In the genomic region with DNA sequence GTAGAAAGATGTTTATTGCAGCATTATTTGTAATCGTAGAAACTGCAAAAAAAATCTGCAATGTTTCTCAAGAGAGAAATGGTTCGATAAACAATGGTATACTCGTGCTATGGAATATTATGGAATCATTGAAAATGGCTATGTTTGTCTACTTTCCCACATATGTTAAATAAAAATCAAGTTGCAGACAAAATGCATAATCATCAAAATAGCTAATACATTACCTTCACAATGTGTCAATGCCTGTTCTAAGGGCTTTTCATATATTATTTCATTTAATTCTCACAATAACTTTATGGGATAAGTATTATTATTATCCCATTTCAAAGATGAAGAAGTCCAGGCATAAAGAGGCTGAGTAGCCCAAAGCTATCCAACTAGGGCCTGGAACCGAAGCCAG, we compare ENCODE assay signal across 29 cellular contexts. TPM values are rescaled to one million over a fixed set of nuclear protein-coding genes. Genes with fewer than 3 reads are reported as not detected.
DNase-seq lines count a peak whose midpoint lies in the region; ATAC-seq and TF ChIP-seq lines count a peak whose summit lies in the region.
"Had no signal": no experiment of that assay in that cellular context is flagged by ENCODE, and none has a peak within 500 bp of the region (broad histone marks: within the 10 kb centered on the region; RNA-seq: fewer than 3 reads in every experiment).

No MANE protein-coding gene starts in this region.

- intact Hi-C loops in MCF 10A (cut with micrococcal nuclease): loop anchor here (10.0 kb wide), 1 partner anchor 98 kb away; the partner anchor contains the start of gene HTR3D
- intact Hi-C loops in breast epithelium (cut with DNase I; ENCODE audit: low total_unique reads): no loop called here
- intact Hi-C loops in PC-9 (cut with micrococcal nuclease; ENCODE audit: unreplicated experiment): no loop called here

- no peaks in the 10 kb centered on the region for H3K36me3 Mint-ChIP-seq in MCF 10A (ENCODE audit: insufficient read depth, unreplicated experiment)

- H3K9me3 ChIP-seq in breast epithelium (no peaks in the 10 kb centered on the region), PC-9 (ENCODE audit: insufficient read depth, low read depth) (no peaks in the 10 kb centered on the region), smooth muscle cell (replicated peaks; ENCODE audit: low read depth) (no peaks in the 10 kb centered on the region), SJCRH30 (replicated peaks) (no peaks in the 10 kb centered on the region)
- H3K9me3 ChIP-seq: gastrocnemius medialis, ovary, tibial nerve had no signal

- no peaks in the 10 kb centered on the region for H4K20me1 ChIP-seq in PC-9 (ENCODE audit: insufficient read depth)
- H4K20me1 ChIP-seq in smooth muscle cell (ENCODE audit: low read depth): peaks cover 8% of the 10 kb centered on the region

- peaks cover 17% of the 10 kb centered on the region for H3K4me1 Mint-ChIP-seq in MCF 10A (ENCODE audit: insufficient read depth, unreplicated experiment)

- H3K36me3 ChIP-seq in breast epithelium (no peaks in the 10 kb centered on the region), PC-9 (ENCODE audit: low read depth) (no peaks in the 10 kb centered on the region), smooth muscle cell (ENCODE audit: low read depth) (no peaks in the 10 kb centered on the region), SJCRH30 (no peaks in the 10 kb centered on the region)
- H3K36me3 ChIP-seq: cardiac muscle cell, ovary had no signal

- BruUV-seq in MCF 10A (replicated peaks; lab: Mats Ljungman, UMichigan) (no TSS peak), PC-9 (replicated peaks; lab: Mats Ljungman, UMichigan) (no TSS peak)

- ATAC-seq in GM21576 (IDR thresholded peaks at IDR 0.05; ENCODE audit: unreplicated experiment): no peak
- ATAC-seq: activated CD8-positive, alpha-beta T cell treated with anti-CD3 and anti-CD28 coated beads for 36 hours; gastrocnemius medialis had no signal

- TF ChIP-seq POLR2A in breast epithelium (IDR thresholded peaks at IDR 0.05): no peak

- no peaks in the 10 kb centered on the region for H3K27me3 Mint-ChIP-seq in MCF 10A (ENCODE audit: insufficient read depth, unreplicated experiment)
- H3K27me3 Mint-ChIP-seq: activated CD8-positive, alpha-beta T cell treated with anti-CD3 and anti-CD28 coated beads for 36 hours; activated naive CD8-positive, alpha-beta T cell treated with anti-CD3 and anti-CD28 coated beads for 36 hours; dendritic cell treated with granulocyte-macrophage colony-stimulating factor and Interleukin-4, amounts not matched to agents 40 ng/mL and 50 ng/mL, for 4 days; memory B cell had no signal

- H3K4me3 Mint-ChIP-seq in MCF 10A (ENCODE audit: unreplicated experiment): peak overlapping the region; percentile 99
- H3K4me3 Mint-ChIP-seq: dendritic cell treated with granulocyte-macrophage colony-stimulating factor and Interleukin-4, amounts not matched to agents 40 ng/mL and 50 ng/mL, for 4 days had no signal

- TF ChIP-seq CTCF in MCF 10A (IDR thresholded peaks at IDR 0.05; ENCODE audit: unreplicated experiment) (no peak), breast epithelium (IDR thresholded peaks at IDR 0.05) (no peak), PC-9 (conservative IDR thresholded peaks at IDR 0.05) (no peak), smooth muscle cell (IDR thresholded peaks at IDR 0.05; ENCODE audit: borderline replicate concordance, insufficient read depth, poor library complexity, severe bottlenecking) (no peak)

- H2AFZ ChIP-seq in PC-9 (no peak overlapping the region), smooth muscle cell (ENCODE audit: low read depth) (no peak overlapping the region)

- H3F3A ChIP-seq in PC-9 (ENCODE audit: insufficient read depth, low read depth): peaks cover 19% of the 10 kb centered on the region
- H3F3A ChIP-seq in smooth muscle cell (ENCODE audit: low read depth): peaks cover 7% of the 10 kb centered on the region

- WGBS in smooth muscle cell (ENCODE audit: low lambda C conversion rate): 94% methylated on average over 4 of the region's 4 CpGs

- H3K4me2 ChIP-seq in PC-9: peak overlapping the region; percentile 91
- peak overlapping the region; percentile 86 for H3K4me2 ChIP-seq in smooth muscle cell

- H3K27ac Mint-ChIP-seq in MCF 10A (ENCODE audit: low read depth, unreplicated experiment): peak overlapping the region; percentile 83
- H3K27ac Mint-ChIP-seq: activated CD8-positive, alpha-beta T cell treated with anti-CD3 and anti-CD28 coated beads for 36 hours; activated naive CD8-positive, alpha-beta T cell treated with anti-CD3 and anti-CD28 coated beads for 36 hours; dendritic cell treated with granulocyte-macrophage colony-stimulating factor and Interleukin-4, amounts not matched to agents 40 ng/mL and 50 ng/mL, for 4 days; memory B cell had no signal

- no peak overlapping the region for H3K27ac ChIP-seq in breast epithelium
- no peak overlapping the region for H3K27ac ChIP-seq in PC-9
- no peak overlapping the region for H3K27ac ChIP-seq in smooth muscle cell (ENCODE audit: low read depth)
- H3K27ac ChIP-seq in SJCRH30: no peak overlapping the region
- H3K27ac ChIP-seq: ovary had no signal

- no peak for DNase-seq in MCF 10A (ENCODE audit: unreplicated experiment)
- DNase-seq in breast epithelium (ENCODE audit: low spot score in 2 of 2): no peak
- no peak for DNase-seq in PC-9
- DNase-seq in smooth muscle cell (lab: John Stamatoyannopoulos, UW; ENCODE audit: unreplicated experiment): no peak
- no peak for DNase-seq in SJCRH30
- DNase-seq: 8988T; activated CD8-positive, alpha-beta T cell treated with anti-CD3 and anti-CD28 coated beads for 36 hours; activated effector memory CD4-positive, alpha-beta T cell treated with Interleukin-2 at 50 U/mL for 16 hours; activated naive CD8-positive, alpha-beta T cell treated with anti-CD3 and anti-CD28 coated beads for 36 hours; AML-193; aorta; DMS79; gastrocnemius medialis; GF-D8; HCEC 1CT; hypothalamus; KBM-7; NCI-H1436; NCI-H774; ovary; stimulated activated CD4-positive, alpha-beta T cell treated with anti-CD3 and anti-CD28 coated beads, Interleukin-2, amount 100 ng/mL, for 24 hours; T-helper 2 cell had no signal

- POLR2A ChIA-PET in MCF 10A (lab: Yijun Ruan, JAX): interaction anchor here (1.1 to 4.5 kb wide), 13 partner anchors 8 to 248 kb away, joined by 3 to 59 read pairs (median 10); partner anchors contain the start of genes AP2M1, CLCN2, DVL3 and EEF1AKMT4
- POLR2A ChIA-PET in PC-9 (lab: Charles Lee; ENCODE audit: unreplicated experiment): no interaction called here

- H3K9me2 ChIP-seq in PC-9 (ENCODE audit: insufficient read depth): no peaks in the 10 kb centered on the region

- H3K27me3 ChIP-seq in breast epithelium: no peaks in the 10 kb centered on the region
- H3K27me3 ChIP-seq in PC-9 (ENCODE audit: insufficient read depth, low read depth): no peaks in the 10 kb centered on the region
- no peaks in the 10 kb centered on the region for H3K27me3 ChIP-seq in smooth muscle cell (ENCODE audit: low read depth)
- H3K27me3 ChIP-seq in SJCRH30: no peaks in the 10 kb centered on the region
- H3K27me3 ChIP-seq: cardiac muscle cell, gastrocnemius medialis, ovary, tibial nerve had no signal

- peaks cover 0 to 7% of the 10 kb centered on the region in 2 donors for H3K4me1 ChIP-seq in breast epithelium
- peaks cover 25% of the 10 kb centered on the region for H3K4me1 ChIP-seq in PC-9 (replicated peaks; ENCODE audit: insufficient read depth)
- peaks cover 11% of the 10 kb centered on the region for H3K4me1 ChIP-seq in smooth muscle cell (ENCODE audit: low read depth)
- peaks cover 6% of the 10 kb centered on the region; the same call in 1 of the 2 replicates for H3K4me1 ChIP-seq in SJCRH30

- H3K79me2 ChIP-seq in PC-9 (ENCODE audit: low read depth) (peaks cover 32% of the 10 kb centered on the region), smooth muscle cell (ENCODE audit: low read depth) (peaks cover 25% of the 10 kb centered on the region)

- H3K9me3 Mint-ChIP-seq in MCF 10A (ENCODE audit: unreplicated experiment): no peaks in the 10 kb centered on the region
- H3K9me3 Mint-ChIP-seq: activated CD8-positive, alpha-beta T cell treated with anti-CD3 and anti-CD28 coated beads for 36 hours; activated naive CD8-positive, alpha-beta T cell treated with anti-CD3 and anti-CD28 coated beads for 36 hours; dendritic cell treated with granulocyte-macrophage colony-stimulating factor and Interleukin-4, amounts not matched to agents 40 ng/mL and 50 ng/mL, for 4 days; memory B cell had no signal

- H3K9ac ChIP-seq in smooth muscle cell (ENCODE audit: low read depth): no peak overlapping the region

- CTCF ChIA-PET in MCF 10A (lab: Yijun Ruan, JAX): interaction anchor here (0.8 to 0.9 kb wide), 2 partner anchors 117 to 236 kb away, joined by 3 read pairs; partner anchors contain the start of gene EEF1AKMT4
- CTCF ChIA-PET in PC-9 (lab: Charles Lee): interaction anchor here (0.7 to 0.8 kb wide), 2 partner anchors 44 to 76 kb away, joined by 4 to 5 read pairs; no protein-coding TSS in a partner anchor

- H3K4me3 ChIP-seq in breast epithelium: no peak overlapping the region
- peak overlapping the region; percentile 80 for H3K4me3 ChIP-seq in PC-9
- no peak overlapping the region for H3K4me3 ChIP-seq in smooth muscle cell
- no peak overlapping the region for H3K4me3 ChIP-seq in SJCRH30

RNA-seq across cellular contexts. Expression of gene EIF2B5, which starts 2.2 kb away (rescaled TPM):
- total RNA-seq in MCF 10A (2022) (33.8 and 36.1 TPM in 2 replicates), breast epithelium (10 to 100 TPM; 37.3 to 62.3 (median 50.1) TPM), PC-9 (2021) (45.7 and 54.1 TPM in 2 replicates), smooth muscle cell (23.5 and 25.3 TPM in 2 replicates)
- 32.3 and 50.4 TPM in 2 replicates for polyA plus RNA-seq in smooth muscle cell
- total RNA-seq in SJCRH30 (2014; rRNA removed; shearing (Covaris generic)): 42.6 and 43.0 TPM in 2 replicates

RNA-seq across cellular contexts. Expression of gene DVL3, which starts 22.2 kb away (rescaled TPM):
- total RNA-seq in MCF 10A (2022) (73.4 and 74.5 TPM in 2 replicates), breast epithelium (10 to 100 TPM; 35.7 to 40.2 (median 36.1) TPM), PC-9 (2021) (101 and 108 TPM in 2 replicates), smooth muscle cell (40.2 and 42.5 TPM in 2 replicates)
- polyA plus RNA-seq in smooth muscle cell: 87.7 and 122 TPM in 2 replicates
- 38.5 and 43.7 TPM in 2 replicates for total RNA-seq in SJCRH30 (2014; rRNA removed; shearing (Covaris generic))

RNA-seq across cellular contexts. Expression of gene HTR3E, which starts 36.1 kb away (rescaled TPM):
- total RNA-seq in MCF 10A (2022): not detected in 2 replicates
- total RNA-seq in breast epithelium: not detected
- not detected in 2 replicates for total RNA-seq in PC-9 (2021)
- total RNA-seq in smooth muscle cell: not detected in 2 replicates
- not detected in 2 replicates for polyA plus RNA-seq in smooth muscle cell
- total RNA-seq in SJCRH30 (2014; rRNA removed; shearing (Covaris generic)): 6.5 and 8.0 TPM in 2 replicates
- total RNA-seq: activated CD8-positive, alpha-beta T cell treated with anti-CD3 and anti-CD28 coated beads for 36 hours; activated naive CD8-positive, alpha-beta T cell treated with anti-CD3 and anti-CD28 coated beads for 36 hours; aorta; cardiac muscle cell; gastrocnemius medialis; HT-29; ovary; tibial nerve had no signal
- polyA plus RNA-seq: aorta, neural cell, ovary had no signal

RNA-seq across cellular contexts. Expression of gene AP2M1, which starts 41.7 kb away (rescaled TPM):
- total RNA-seq in MCF 10A (2022) (280 and 301 TPM in 2 replicates), breast epithelium (100 to 1,000 TPM; 195 to 240 (median 204) TPM), PC-9 (2021) (586 and 606 TPM in 2 replicates), smooth muscle cell (444 and 464 TPM in 2 replicates)
- 772 and 784 TPM in 2 replicates for polyA plus RNA-seq in smooth muscle cell
- 194 and 196 TPM in 2 replicates for total RNA-seq in SJCRH30 (2014; rRNA removed; shearing (Covaris generic))

RNA-seq across cellular contexts. Expression of gene ABCF3, which starts 53.1 kb away (rescaled TPM):
- total RNA-seq in MCF 10A (2022) (62.7 and 73.9 TPM in 2 replicates), breast epithelium (10 to 100 TPM; 59.4 to 77.4 (median 71.8) TPM), PC-9 (2021) (98.8 and 137 TPM in 2 replicates), smooth muscle cell (34.6 and 40.4 TPM in 2 replicates)
- 46.3 and 69.1 TPM in 2 replicates for polyA plus RNA-seq in smooth muscle cell
- 29.4 and 32.6 TPM in 2 replicates for total RNA-seq in SJCRH30 (2014; rRNA removed; shearing (Covaris generic))
